1 cellular context compared by ENCODE assay signal in the genomic region with DNA sequence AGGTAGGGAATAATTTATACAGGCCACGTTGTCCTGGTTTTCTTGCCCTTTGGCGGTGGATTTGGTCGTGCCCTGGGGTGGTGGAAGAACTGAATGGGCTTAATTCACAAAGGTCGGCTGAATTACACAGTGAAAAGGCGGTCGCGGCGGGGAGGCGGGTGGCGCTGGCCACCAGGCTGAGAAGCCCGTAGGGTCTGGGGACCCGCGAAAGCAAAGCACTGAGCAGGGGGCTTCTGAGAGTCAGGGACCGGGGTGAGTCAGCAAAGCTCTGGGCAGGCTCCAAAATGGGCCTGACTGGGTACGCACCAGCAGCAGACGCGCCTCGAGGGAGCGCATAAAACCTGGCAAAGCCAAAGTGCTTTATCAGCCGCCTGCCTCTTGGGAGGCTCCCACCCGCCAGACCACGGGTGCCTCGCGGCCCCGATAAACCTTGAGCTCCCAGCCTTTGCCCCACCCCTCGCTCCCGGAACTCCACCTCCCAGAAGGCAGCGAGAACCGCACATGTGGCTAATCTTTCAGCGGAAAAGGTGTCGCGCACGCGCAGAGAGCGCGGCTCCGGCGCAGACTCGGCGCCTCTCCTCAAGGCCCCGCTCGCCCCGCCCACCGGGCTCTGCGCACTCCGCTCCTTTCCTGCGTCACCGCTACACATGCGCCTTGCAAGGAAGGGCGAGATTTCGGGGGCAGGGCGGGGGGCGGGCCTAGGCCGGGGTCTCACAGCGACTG.
TF ChIP-seq lines count a peak whose summit lies in the region.

No MANE protein-coding gene starts in this region.

TF ChIP-seq in endothelial cell of umbilical vein, 7 proteins besides CTCF, POLR2A, EP300 and RAD21 (continued from another document):
- TF ChIP-seq, protein P1, sequence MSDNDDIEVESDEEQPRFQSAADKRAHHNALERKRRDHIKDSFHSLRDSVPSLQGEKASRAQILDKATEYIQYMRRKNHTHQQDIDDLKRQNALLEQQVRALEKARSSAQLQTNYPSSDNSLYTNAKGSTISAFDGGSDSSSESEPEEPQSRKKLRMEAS (IDR thresholded peaks at IDR 0.05; ENCODE audit: insufficient read depth, insufficient read length): peak; percentile 87
- TF ChIP-seq POLR2AphosphoS5 (IDR thresholded peaks at IDR 0.05; ENCODE audit: insufficient read depth, low read depth, low read length): peak; percentile 94
- TF ChIP-seq MYC (IDR thresholded peaks at IDR 0.05; ENCODE audit: low read depth, low read length): peak; percentile 68
